ENCODE assay signal across 9 cellular contexts in the genomic region with DNA sequence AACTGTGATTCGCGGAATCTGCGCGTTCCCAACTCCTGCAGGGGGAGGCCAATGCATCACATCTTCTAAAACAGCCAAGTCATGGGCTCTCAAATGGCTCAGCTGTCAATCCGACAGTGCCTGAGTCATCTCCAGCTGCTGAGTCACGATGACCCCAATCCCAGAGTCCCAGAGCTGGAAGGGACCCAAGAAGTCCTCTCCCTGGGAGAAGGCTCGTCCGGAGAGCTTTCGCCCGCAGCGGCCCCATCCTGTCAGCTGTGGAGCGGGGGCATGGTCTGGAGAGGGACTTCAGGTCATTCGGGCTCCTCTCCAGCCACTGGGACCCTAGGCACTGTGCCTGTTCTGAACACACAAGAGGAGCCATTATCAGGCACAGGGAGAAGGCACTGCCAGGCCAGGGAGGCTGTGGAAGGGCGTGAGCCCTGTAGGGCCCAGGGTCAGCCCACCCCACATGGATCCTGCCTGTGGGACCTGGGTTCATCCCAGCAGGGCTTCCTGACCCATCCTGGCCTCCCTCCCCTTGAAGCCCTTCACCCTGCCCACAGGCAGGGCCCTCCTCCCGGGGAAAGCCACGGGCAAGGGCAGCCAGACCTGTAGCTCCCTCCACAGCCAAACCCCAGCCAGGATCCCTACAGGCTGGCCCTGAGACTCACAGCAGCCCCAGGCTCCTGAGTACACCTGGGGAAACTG. TPM values are rescaled to one million over a fixed set of nuclear protein-coding genes. Genes with fewer than 3 reads are reported as not detected.
DNase-seq lines count a peak whose midpoint lies in the region; ATAC-seq, FAIRE-seq and TF ChIP-seq lines count a peak whose summit lies in the region.
"Had no signal": no experiment of that assay in that cellular context is flagged by ENCODE, and none has a peak within 500 bp of the region (broad histone marks: within the 10 kb centered on the region; RNA-seq: fewer than 3 reads in every experiment).

No MANE protein-coding gene starts in this region.

- intact Hi-C loops in kidney (cut with DNase I) = no loop called here

- TF ChIP-seq CTCF in cardiac fibroblast (IDR thresholded peaks at IDR 0.05; ENCODE audit: low read depth, low read length) (no peak), kidney (IDR thresholded peaks at IDR 0.05; ENCODE audit: borderline replicate concordance, extremely low read depth, insufficient read depth) (no peak), tibial nerve (IDR thresholded peaks at IDR 0.05) (no peak)

- H3K4me3 ChIP-seq in HUES6 (ENCODE audit: low read depth, low read length) (no peak overlapping the region), cardiac fibroblast (replicated peaks in 1 of 2; ENCODE audit: low read depth in 2 of 2, low read length in 2 of 2) (no peak overlapping the region), kidney (ENCODE audit: low read length in 2 of 2) (no peak overlapping the region), tibial nerve (no peak overlapping the region), HAP-1 (no peak overlapping the region)
- H3K4me3 ChIP-seq: right lobe of liver had no signal

- no peak for ATAC-seq in HG02798 (IDR thresholded peaks at IDR 0.05; ENCODE audit: poor library complexity, unreplicated experiment)
- no peak for ATAC-seq in GM21360 (IDR thresholded peaks at IDR 0.05; ENCODE audit: unreplicated experiment)
- ATAC-seq in GM19035 (IDR thresholded peaks at IDR 0.05; ENCODE audit: unreplicated experiment) = no peak

- DNase-seq in cardiac fibroblast (ENCODE audit: low read depth in 2 of 2) (peak; percentile 94 to 97), kidney (peak; percentile 87), tibial nerve (ENCODE audit: low spot score in 2 of 2) (peak; percentile 35 to 44), HAP-1 (ENCODE audit: low spot score in 2 of 2) (no peak)

- H3K36me3 ChIP-seq in HUES6 (ENCODE audit: control insufficient read depth, insufficient read depth, low read length) (no peaks in the 10 kb centered on the region), kidney (ENCODE audit: control insufficient read depth in 1 of 2, insufficient read depth in 2 of 2, low read length in 2 of 2) (no peaks in the 10 kb centered on the region), tibial nerve (no peaks in the 10 kb centered on the region), HAP-1 (replicated peaks) (no peaks in the 10 kb centered on the region)
- H3K36me3 ChIP-seq: right lobe of liver had no signal

- H3K27me3 ChIP-seq in HUES6 (ENCODE audit: control insufficient read depth, insufficient read depth, low read length) (peaks cover 3% of the 10 kb centered on the region; the same call in 1 of the 2 replicates), tibial nerve (no peaks in the 10 kb centered on the region), HAP-1 (ENCODE audit: low read depth) (no peaks in the 10 kb centered on the region)
- H3K27me3 ChIP-seq: right lobe of liver had no signal

- H3K9ac ChIP-seq in HUES6 (ENCODE audit: low read length) (peak overlapping the region; percentile 5), kidney (ENCODE audit: low read length in 2 of 2) (no peak overlapping the region)

- H3K4me1 ChIP-seq in HUES6 (ENCODE audit: control insufficient read depth, insufficient read depth, low read length) (peaks cover 13% of the 10 kb centered on the region; the same call in 1 of the 2 replicates), kidney (ENCODE audit: control insufficient read depth in 1 of 2, insufficient read depth in 1 of 2, low read depth in 1 of 2, low read length in 2 of 2) (no peaks in the 10 kb centered on the region), tibial nerve (peaks cover 0 to 22% (median 9%) of the 10 kb centered on the region in 4 donors), HAP-1 (no peaks in the 10 kb centered on the region)
- H3K4me1 ChIP-seq: right lobe of liver had no signal

- WGBS in tibial nerve, 2 donors = 54 to 69% methylated on average over 15 to 16 of the region's 16 CpGs

- peak in 1 of 2 donors; percentile 32 for TF ChIP-seq EP300 in tibial nerve (IDR thresholded peaks at IDR 0.05)

- in situ Hi-C loops in HAP-1 (cut with MboI; ENCODE audit: low sequenced_read_pairs) = no loop called here

- no peak for TF ChIP-seq POLR2A in tibial nerve (IDR thresholded peaks at IDR 0.05)

- no peak overlapping the region for H3K27ac ChIP-seq in HUES6 (ENCODE audit: low read depth, low read length)
- H3K27ac ChIP-seq in kidney (ENCODE audit: low read depth in 2 of 2, low read length in 2 of 2) = no peak overlapping the region
- peak overlapping the region in 2 of 4 donors; percentile 40 to 65 for H3K27ac ChIP-seq in tibial nerve
- H3K27ac ChIP-seq: right lobe of liver had no signal

- no peaks in the 10 kb centered on the region for H3K9me3 ChIP-seq in HUES6 (ENCODE audit: control insufficient read depth, insufficient read depth, low read depth, low read length)
- no peaks in the 10 kb centered on the region for H3K9me3 ChIP-seq in kidney (ENCODE audit: control insufficient read depth in 1 of 2, low read length in 2 of 2)
- no peaks in the 10 kb centered on the region for H3K9me3 ChIP-seq in tibial nerve
- no peaks in the 10 kb centered on the region for H3K9me3 ChIP-seq in HAP-1
- H3K9me3 ChIP-seq: right lobe of liver had no signal

- no peak for FAIRE-seq in kidney (lab: Jason Lieb, UNC)

RNA-seq across cellular contexts. Expression of a gene that starts 47.6 kb away (rescaled TPM):
- total RNA-seq in kidney (124 TPM), tibial nerve (100 to 1,000 TPM; 117 to 153 (median 144) TPM)
- polyA plus RNA-seq in kidney (ENCODE audit: insufficient read depth, low read depth, low replicate concordance) = 18.4 TPM

Comparison
In these comparisons a context has a peak if more than half of its experiments do, and no peak if none do; other contexts are left out.
1. DNase-seq: peak in cardiac fibroblast (2 of 2), kidney (single experiment) and tibial nerve (2 of 2); none in HAP-1 (0 of 2).